Comparison of ENCODE assay signal across 12 cellular contexts in genomic region chr11:113553235-113553634, GRCh38.
DNase-seq lines count a peak whose midpoint lies in the region; ATAC-seq and TF ChIP-seq lines count a peak whose summit lies in the region.
"Had no signal": no experiment of that assay in that cellular context is flagged by ENCODE, and none has a peak within 500 bp of the region (broad histone marks: within the 10 kb centered on the region; RNA-seq: fewer than 3 reads in every experiment).

No MANE protein-coding gene starts in this region.

- H3K36me3 ChIP-seq in MG63 (no peaks in the 10 kb centered on the region), endodermal cell (ENCODE audit: control insufficient read depth, insufficient read depth, low read length) (no peaks in the 10 kb centered on the region), mucosa of descending colon (ENCODE audit: low read depth) (no peaks in the 10 kb centered on the region)

- ATAC-seq in mucosa of descending colon (peak; percentile 23), HG03135 (IDR thresholded peaks at IDR 0.05; ENCODE audit: unreplicated experiment) (no peak)
- ATAC-seq: natural killer cell treated with Interleukin-12 subunit alpha and Interleukin-12 subunit beta and Interleukin-15 and Interleukin-18, amount 100 ng/mL, for 72 hours had no signal

- intact Hi-C loops in mucosa of descending colon (cut with DNase I, micrococcal nuclease) = no loop called here

- H3K27me3 ChIP-seq in MG63 = no peaks in the 10 kb centered on the region
- H3K27me3 ChIP-seq in endodermal cell (ENCODE audit: control insufficient read depth, insufficient read depth, low read length, poor library complexity, severe bottlenecking) = no peaks in the 10 kb centered on the region

- TF ChIP-seq CTCF in AG09309 (IDR thresholded peaks at IDR 0.05; ENCODE audit: control insufficient read depth, insufficient read depth, low read depth, low read length, missing control alignments) (no peak), endodermal cell (conservative IDR thresholded peaks at IDR 0.05) (no peak), mucosa of descending colon (IDR thresholded peaks at IDR 0.05) (no peak)

- H3K4me3 ChIP-seq in AG09309 (ENCODE audit: control insufficient read depth, low read depth, low read length) = no peak overlapping the region
- no peak overlapping the region for H3K4me3 ChIP-seq in MG63
- H3K4me3 ChIP-seq in endodermal cell (ENCODE audit: low read length) = no peak overlapping the region
- no peak overlapping the region for H3K4me3 ChIP-seq in mucosa of descending colon

- peak; percentile 98 for DNase-seq in AG09309 (ENCODE audit: low read depth)
- peak; percentile 91 for DNase-seq in MG63
- DNase-seq in endodermal cell = peak; percentile 80
- no peak for DNase-seq in mucosa of descending colon
- no peak for DNase-seq in cerebellum (ENCODE audit: low spot score)
- no peak for DNase-seq in NCI-H2227 treated with DMSO at 0.1 percent for 48 hours (lab: John Stamatoyannopoulos, UW)
- DNase-seq in cerebellar nuclear complex (lab: John Stamatoyannopoulos, UW) = no peak
- DNase-seq: activated B cell treated with CpG ODN at 0.5 μM for 24 hours; activated naive CD4-positive, alpha-beta T cell treated with anti-CD3 and anti-CD28 coated beads, Interleukin-2, amount 10 ng/mL, durations not matched to agents 7 days and 5 days; CD4-positive, alpha-beta memory T cell had no signal

- H3K36me3 Mint-ChIP-seq in endodermal cell (ENCODE audit: low read depth) = no peaks in the 10 kb centered on the region
- H3K36me3 Mint-ChIP-seq: activated naive CD4-positive, alpha-beta T cell treated with anti-CD3 and anti-CD28 coated beads, Interleukin-2, amount 10 ng/mL, durations not matched to agents 7 days and 5 days; CD4-positive, alpha-beta memory T cell; natural killer cell treated with Interleukin-12 subunit alpha and Interleukin-12 subunit beta and Interleukin-15 and Interleukin-18, amount 100 ng/mL, for 72 hours had no signal

- H3K4me1 ChIP-seq in endodermal cell (ENCODE audit: control insufficient read depth, insufficient read depth, low read length) (peaks cover 5% of the 10 kb centered on the region), mucosa of descending colon (ENCODE audit: low read depth) (no peaks in the 10 kb centered on the region)

- H3K9me3 ChIP-seq in MG63 (no peaks in the 10 kb centered on the region), endodermal cell (ENCODE audit: control insufficient read depth, low read length) (no peaks in the 10 kb centered on the region), mucosa of descending colon (no peaks in the 10 kb centered on the region)

- WGBS in endodermal cell (ENCODE audit: insufficient coverage in 1 of 2, insufficient read length in 1 of 2), 2 experiments = 42 to 49% methylated on average over 6 to 8 of the region's 8 CpGs

- no peak overlapping the region for H3K4me3 Mint-ChIP-seq in endodermal cell
- H3K4me3 Mint-ChIP-seq: activated B cell treated with CpG ODN at 0.5 μM for 24 hours; activated naive CD4-positive, alpha-beta T cell treated with anti-CD3 and anti-CD28 coated beads, Interleukin-2, amount 10 ng/mL, durations not matched to agents 7 days and 5 days; CD4-positive, alpha-beta memory T cell; natural killer cell treated with Interleukin-12 subunit alpha and Interleukin-12 subunit beta and Interleukin-15 and Interleukin-18, amount 100 ng/mL, for 72 hours had no signal

- no peaks in the 10 kb centered on the region for H3K27me3 Mint-ChIP-seq in endodermal cell (ENCODE audit: insufficient read depth)

- H3K27ac Mint-ChIP-seq in endodermal cell = peak overlapping the region; percentile 62
- H3K27ac Mint-ChIP-seq: activated B cell treated with CpG ODN at 0.5 μM for 24 hours; activated naive CD4-positive, alpha-beta T cell treated with anti-CD3 and anti-CD28 coated beads, Interleukin-2, amount 10 ng/mL, durations not matched to agents 7 days and 5 days; CD4-positive, alpha-beta memory T cell; natural killer cell treated with Interleukin-12 subunit alpha and Interleukin-12 subunit beta and Interleukin-15 and Interleukin-18, amount 100 ng/mL, for 72 hours had no signal

- peak overlapping the region; percentile 41 for H3K27ac ChIP-seq in endodermal cell (ENCODE audit: low read depth, low read length)

- H3K4me1 Mint-ChIP-seq in endodermal cell = peaks cover 28% of the 10 kb centered on the region
- H3K4me1 Mint-ChIP-seq: activated B cell treated with CpG ODN at 0.5 μM for 24 hours; activated naive CD4-positive, alpha-beta T cell treated with anti-CD3 and anti-CD28 coated beads, Interleukin-2, amount 10 ng/mL, durations not matched to agents 7 days and 5 days; CD4-positive, alpha-beta memory T cell had no signal

- H3K9me3 Mint-ChIP-seq in endodermal cell = no peaks in the 10 kb centered on the region
- H3K9me3 Mint-ChIP-seq: activated B cell treated with CpG ODN at 0.5 μM for 24 hours; activated naive CD4-positive, alpha-beta T cell treated with anti-CD3 and anti-CD28 coated beads, Interleukin-2, amount 10 ng/mL, durations not matched to agents 7 days and 5 days; natural killer cell treated with Interleukin-12 subunit alpha and Interleukin-12 subunit beta and Interleukin-15 and Interleukin-18, amount 100 ng/mL, for 72 hours had no signal

- no peak overlapping the region for H3K9ac ChIP-seq in endodermal cell (ENCODE audit: extremely low read depth, low read length, poor library complexity, severe bottlenecking)

Comparison
In these comparisons a context has a peak if more than half of its experiments do, and no peak if none do; other contexts are left out.
1. DNase-seq: peak in AG09309 (single experiment), MG63 (single experiment) and endodermal cell (single experiment); none in mucosa of descending colon (0 of 3), cerebellum (single experiment), NCI-H2227 treated with DMSO at 0.1 percent for 48 hours (single experiment) and cerebellar nuclear complex (0 of 2).